ENCODE assay signal across 26 cellular contexts in genomic region chr18:76371301-76371700, GRCh38.
"Had no signal": no experiment of that assay in that cellular context is flagged by ENCODE, and none has a peak within 500 bp of the region (broad histone marks: within the 10 kb centered on the region; RNA-seq: fewer than 3 reads in every experiment).

No MANE protein-coding gene starts in this region.

- H3K4me3 Mint-ChIP-seq: activated CD8-positive, alpha-beta T cell treated with anti-CD3 and anti-CD28 coated beads, Interleukin-2, amount 10 ng/mL, durations not matched to agents 7 days and 5 days; activated naive CD8-positive, alpha-beta T cell treated with anti-CD3 and anti-CD28 coated beads, Interleukin-2, amount 50 U/mL, for 24 hours; T-helper 17 cell; WTC11 had no signal

- DNase-seq: activated CD4-positive, alpha-beta T cell treated with anti-CD3 and anti-CD28 coated beads for 48 hours; activated CD4-positive, alpha-beta T cell treated with anti-CD3 and anti-CD28 coated beads, Interleukin-2, amount 50 U/mL, for 4 hours; activated CD4-positive, CD25-positive, alpha-beta regulatory T cell treated with anti-CD3 and anti-CD28 coated beads, Interleukin-2, amount 50 U/mL, for 72 hours; activated CD8-positive, alpha-beta memory T cell treated with anti-CD3 and anti-CD28 coated beads, Interleukin-2, amount 50 U/mL, for 48 hours; activated CD8-positive, alpha-beta T cell treated with anti-CD3 and anti-CD28 coated beads, Interleukin-2, amount 10 ng/mL, durations not matched to agents 7 days and 5 days; activated naive CD8-positive, alpha-beta T cell treated with anti-CD3 and anti-CD28 coated beads, Interleukin-2, amount 50 U/mL, for 24 hours; activated T-cell treated with anti-CD3 and anti-CD28 coated beads, Interleukin-2, amount 50 U/mL, for 1 hour; amniotic stem cell; brain microvascular endothelial cell; IMR-90; Kasumi-1; KBM-7; NCI-H1048; NCI-H146; NCI-H187 treated with DMSO at 0.1 percent for 48 hours; NCI-H2081 treated with DMSO at 0.1 percent for 48 hours; NCI-H2171; NCI-H226; NCI-H69; PC-3; SHP77; T-helper 17 cell; T-helper 9 cell had no signal

- H3K4me3 ChIP-seq: cardiac muscle cell had no signal

- H3K27me3 Mint-ChIP-seq: activated naive CD8-positive, alpha-beta T cell treated with anti-CD3 and anti-CD28 coated beads, Interleukin-2, amount 50 U/mL, for 24 hours; T-helper 17 cell had no signal

- H3K27ac ChIP-seq: brain microvascular endothelial cell, cardiac muscle cell had no signal

- H3K27me3 ChIP-seq: brain microvascular endothelial cell, cardiac muscle cell had no signal

- H3K27ac Mint-ChIP-seq: activated CD8-positive, alpha-beta T cell treated with anti-CD3 and anti-CD28 coated beads, Interleukin-2, amount 10 ng/mL, durations not matched to agents 7 days and 5 days; activated naive CD4-positive, alpha-beta T cell treated with anti-CD3 and anti-CD28 coated beads, Interleukin-2, amount 50 U/mL, for 72 hours; activated naive CD8-positive, alpha-beta T cell treated with anti-CD3 and anti-CD28 coated beads, Interleukin-2, amount 50 U/mL, for 24 hours; T-helper 17 cell; WTC11 had no signal

- ATAC-seq: activated CD8-positive, alpha-beta T cell treated with anti-CD3 and anti-CD28 coated beads, Interleukin-2, amount 10 ng/mL, durations not matched to agents 7 days and 5 days; activated naive CD4-positive, alpha-beta T cell treated with anti-CD3 and anti-CD28 coated beads, Interleukin-2, amount 50 U/mL, for 72 hours; activated naive CD8-positive, alpha-beta T cell treated with anti-CD3 and anti-CD28 coated beads, Interleukin-2, amount 50 U/mL, for 24 hours; PC-3; T-helper 17 cell had no signal
